Comparison of ENCODE assay signal across 37 cellular contexts in genomic region chr4:126468144-126468543, GRCh38.
"Had no signal": no experiment of that assay in that cellular context is flagged by ENCODE, and none has a peak within 500 bp of the region (broad histone marks: within the 10 kb centered on the region; RNA-seq: fewer than 3 reads in every experiment).

No MANE protein-coding gene starts in this region.

- H3K4me3 Mint-ChIP-seq: activated CD4-positive, alpha-beta memory T cell treated with anti-CD3 and anti-CD28 coated beads, Interleukin-2, amount 10 ng/mL, durations not matched to agents 7 days and 5 days; activated CD4-positive, alpha-beta T cell treated with anti-CD3 and anti-CD28 coated beads for 36 hours; activated CD4-positive, alpha-beta T cell treated with anti-CD3 and anti-CD28 coated beads, Interleukin-2, amount 10 ng/mL, durations not matched to agents 7 days and 5 days; activated CD8-positive, alpha-beta memory T cell treated with anti-CD3 and anti-CD28 coated beads, Interleukin-2, amount 10 ng/mL, durations not matched to agents 7 days and 5 days; activated CD8-positive, alpha-beta T cell treated with anti-CD3 and anti-CD28 coated beads, Interleukin-2, amount 10 ng/mL, durations not matched to agents 7 days and 5 days; activated naive CD4-positive, alpha-beta T cell treated with anti-CD3 and anti-CD28 coated beads, Interleukin-2, amount 10 ng/mL, durations not matched to agents 7 days and 5 days; activated naive CD4-positive, alpha-beta T cell treated with anti-CD3 and anti-CD28 coated beads, Interleukin-2, amount 50 U/mL, for 24 hours; activated naive CD8-positive, alpha-beta T cell; activated naive CD8-positive, alpha-beta T cell treated with anti-CD3 and anti-CD28 coated beads, Interleukin-2, amount 10 ng/mL, durations not matched to agents 7 days and 5 days; activated naive CD8-positive, alpha-beta T cell treated with anti-CD3 and anti-CD28 coated beads, Interleukin-2, amount 50 U/mL, for 24 hours; activated T-cell treated with anti-CD3 and anti-CD28 coated beads, Interleukin-2, amount 50 U/mL, for 24 hours; brain; central memory CD8-positive, alpha-beta T cell; T-helper 1 cell treated with Interleukin-12 subunit alpha and Interleukin-12 subunit beta and Interleukin-4 antibody, amounts not matched to agents 30 μg/mL and 1 μg/mL, for 36 hours; T-helper 2 cell treated with Interferon-gamma antibody and Interleukin-4, amounts not matched to agents 5 μg/mL and 100 μg/mL, for 36 hours; WTC11 had no signal

- H3K4me1 Mint-ChIP-seq: activated CD4-positive, alpha-beta memory T cell treated with anti-CD3 and anti-CD28 coated beads, Interleukin-2, amount 10 ng/mL, durations not matched to agents 7 days and 5 days; activated CD4-positive, alpha-beta T cell treated with anti-CD3 and anti-CD28 coated beads for 36 hours; activated CD4-positive, alpha-beta T cell treated with anti-CD3 and anti-CD28 coated beads, Interleukin-2, amount 10 ng/mL, durations not matched to agents 7 days and 5 days; activated CD8-positive, alpha-beta memory T cell treated with anti-CD3 and anti-CD28 coated beads, Interleukin-2, amount 10 ng/mL, durations not matched to agents 7 days and 5 days; activated naive CD4-positive, alpha-beta T cell treated with anti-CD3 and anti-CD28 coated beads, Interleukin-2, amount 10 ng/mL, durations not matched to agents 7 days and 5 days; activated naive CD4-positive, alpha-beta T cell treated with anti-CD3 and anti-CD28 coated beads, Interleukin-2, amount 50 U/mL, for 24 hours; activated naive CD8-positive, alpha-beta T cell treated with anti-CD3 and anti-CD28 coated beads, Interleukin-2, amount 10 ng/mL, durations not matched to agents 7 days and 5 days; activated naive CD8-positive, alpha-beta T cell treated with anti-CD3 and anti-CD28 coated beads, Interleukin-2, amount 50 U/mL, for 24 hours; brain; central memory CD8-positive, alpha-beta T cell had no signal

- H3K4me1 ChIP-seq: ascending aorta had no signal

- H3K9me3 ChIP-seq: ascending aorta had no signal

- DNase-seq: activated CD4-positive, alpha-beta memory T cell treated with anti-CD3 and anti-CD28 coated beads, Interleukin-2, amount 10 ng/mL, durations not matched to agents 7 days and 5 days; activated CD4-positive, alpha-beta T cell treated with anti-CD3 and anti-CD28 coated beads for 1 hour; activated CD4-positive, alpha-beta T cell treated with anti-CD3 and anti-CD28 coated beads for 36 hours; activated CD4-positive, alpha-beta T cell treated with anti-CD3 and anti-CD28 coated beads for 48 hours; activated CD4-positive, alpha-beta T cell treated with anti-CD3 and anti-CD28 coated beads, Interleukin-2, amount 10 ng/mL, durations not matched to agents 7 days and 5 days; activated CD4-positive, alpha-beta T cell treated with anti-CD3 and anti-CD28 coated beads, Interleukin-2, amount 50 U/mL, for 48 hours; activated CD4-positive, CD25-positive, alpha-beta regulatory T cell; activated CD8-positive, alpha-beta memory T cell treated with anti-CD3 and anti-CD28 coated beads for 24 hours; activated CD8-positive, alpha-beta memory T cell treated with anti-CD3 and anti-CD28 coated beads, Interleukin-2, amount 10 ng/mL, durations not matched to agents 7 days and 5 days; activated CD8-positive, alpha-beta memory T cell treated with anti-CD3 and anti-CD28 coated beads, Interleukin-2, amount 50 U/mL, for 48 hours; activated CD8-positive, alpha-beta T cell treated with anti-CD3 and anti-CD28 coated beads, Interleukin-2, amount 10 ng/mL, durations not matched to agents 7 days and 5 days; activated effector memory CD4-positive, alpha-beta T cell treated with Interleukin-2 at 50 U/mL for 16 hours; activated gamma-delta T cell; activated naive CD4-positive, alpha-beta T cell treated with anti-CD3 and anti-CD28 coated beads, Interleukin-2, amount 10 ng/mL, durations not matched to agents 7 days and 5 days; activated naive CD4-positive, alpha-beta T cell treated with Interleukin-2 at 50 U/mL for 16 hours; activated naive CD8-positive, alpha-beta T cell treated with anti-CD3 and anti-CD28 coated beads, Interleukin-2, amount 10 ng/mL, durations not matched to agents 7 days and 5 days; activated naive CD8-positive, alpha-beta T cell treated with anti-CD3 and anti-CD28 coated beads, Interleukin-2, amount 50 U/mL, for 24 hours; activated T-cell treated with anti-CD3 and anti-CD28 coated beads, Interleukin-2, amount 50 U/mL, for 24 hours; activated T-cell treated with anti-CD3 and anti-CD28 coated beads, Interleukin-2, amount 50 U/mL, for 48 hours; amygdala; anterior cingulate cortex; caudate nucleus; cerebellar nuclear complex; T-helper 2 cell; T-helper 9 cell; WERI-Rb-1 had no signal

- H3K4me3 ChIP-seq: ascending aorta, cardiac muscle cell had no signal

- ATAC-seq: activated CD4-positive, alpha-beta T cell treated with anti-CD3 and anti-CD28 coated beads for 36 hours; activated CD4-positive, CD25-positive, alpha-beta regulatory T cell treated with anti-CD3 and anti-CD28 coated beads, Interleukin-2, amount 50 U/mL, for 24 hours; activated CD8-positive, alpha-beta memory T cell treated with anti-CD3 and anti-CD28 coated beads, Interleukin-2, amount 10 ng/mL, durations not matched to agents 7 days and 5 days; activated CD8-positive, alpha-beta T cell treated with anti-CD3 and anti-CD28 coated beads, Interleukin-2, amount 10 ng/mL, durations not matched to agents 7 days and 5 days; activated naive CD8-positive, alpha-beta T cell treated with anti-CD3 and anti-CD28 coated beads, Interleukin-2, amount 50 U/mL, for 24 hours; WTC11 had no signal

- H3K27me3 Mint-ChIP-seq: activated CD4-positive, alpha-beta memory T cell treated with anti-CD3 and anti-CD28 coated beads, Interleukin-2, amount 10 ng/mL, durations not matched to agents 7 days and 5 days; activated CD4-positive, alpha-beta T cell treated with anti-CD3 and anti-CD28 coated beads for 36 hours; activated CD4-positive, alpha-beta T cell treated with anti-CD3 and anti-CD28 coated beads, Interleukin-2, amount 10 ng/mL, durations not matched to agents 7 days and 5 days; activated CD8-positive, alpha-beta memory T cell treated with anti-CD3 and anti-CD28 coated beads, Interleukin-2, amount 10 ng/mL, durations not matched to agents 7 days and 5 days; activated naive CD4-positive, alpha-beta T cell treated with anti-CD3 and anti-CD28 coated beads, Interleukin-2, amount 10 ng/mL, durations not matched to agents 7 days and 5 days; activated naive CD4-positive, alpha-beta T cell treated with anti-CD3 and anti-CD28 coated beads, Interleukin-2, amount 50 U/mL, for 24 hours; activated naive CD8-positive, alpha-beta T cell; activated naive CD8-positive, alpha-beta T cell treated with anti-CD3 and anti-CD28 coated beads, Interleukin-2, amount 10 ng/mL, durations not matched to agents 7 days and 5 days; activated naive CD8-positive, alpha-beta T cell treated with anti-CD3 and anti-CD28 coated beads, Interleukin-2, amount 50 U/mL, for 24 hours; activated T-cell treated with anti-CD3 and anti-CD28 coated beads, Interleukin-2, amount 50 U/mL, for 24 hours; brain; central memory CD8-positive, alpha-beta T cell had no signal

- H3K36me3 Mint-ChIP-seq: activated CD8-positive, alpha-beta memory T cell treated with anti-CD3 and anti-CD28 coated beads, Interleukin-2, amount 10 ng/mL, durations not matched to agents 7 days and 5 days; activated naive CD4-positive, alpha-beta T cell treated with anti-CD3 and anti-CD28 coated beads, Interleukin-2, amount 10 ng/mL, durations not matched to agents 7 days and 5 days; activated naive CD4-positive, alpha-beta T cell treated with anti-CD3 and anti-CD28 coated beads, Interleukin-2, amount 50 U/mL, for 24 hours; activated naive CD8-positive, alpha-beta T cell; activated naive CD8-positive, alpha-beta T cell treated with anti-CD3 and anti-CD28 coated beads, Interleukin-2, amount 10 ng/mL, durations not matched to agents 7 days and 5 days; brain; WTC11 had no signal

- H3K9me3 Mint-ChIP-seq: activated CD4-positive, alpha-beta memory T cell treated with anti-CD3 and anti-CD28 coated beads, Interleukin-2, amount 10 ng/mL, durations not matched to agents 7 days and 5 days; activated CD4-positive, alpha-beta T cell treated with anti-CD3 and anti-CD28 coated beads, Interleukin-2, amount 10 ng/mL, durations not matched to agents 7 days and 5 days; activated naive CD8-positive, alpha-beta T cell treated with anti-CD3 and anti-CD28 coated beads, Interleukin-2, amount 10 ng/mL, durations not matched to agents 7 days and 5 days; WTC11 had no signal

- H3K27ac Mint-ChIP-seq: activated CD4-positive, alpha-beta memory T cell treated with anti-CD3 and anti-CD28 coated beads, Interleukin-2, amount 10 ng/mL, durations not matched to agents 7 days and 5 days; activated CD4-positive, alpha-beta T cell treated with anti-CD3 and anti-CD28 coated beads for 36 hours; activated CD4-positive, alpha-beta T cell treated with anti-CD3 and anti-CD28 coated beads, Interleukin-2, amount 10 ng/mL, durations not matched to agents 7 days and 5 days; activated CD8-positive, alpha-beta memory T cell treated with anti-CD3 and anti-CD28 coated beads, Interleukin-2, amount 10 ng/mL, durations not matched to agents 7 days and 5 days; activated CD8-positive, alpha-beta T cell treated with anti-CD3 and anti-CD28 coated beads, Interleukin-2, amount 10 ng/mL, durations not matched to agents 7 days and 5 days; activated naive CD4-positive, alpha-beta T cell treated with anti-CD3 and anti-CD28 coated beads, Interleukin-2, amount 10 ng/mL, durations not matched to agents 7 days and 5 days; activated naive CD4-positive, alpha-beta T cell treated with anti-CD3 and anti-CD28 coated beads, Interleukin-2, amount 50 U/mL, for 24 hours; activated naive CD8-positive, alpha-beta T cell; activated naive CD8-positive, alpha-beta T cell treated with anti-CD3 and anti-CD28 coated beads, Interleukin-2, amount 10 ng/mL, durations not matched to agents 7 days and 5 days; activated naive CD8-positive, alpha-beta T cell treated with anti-CD3 and anti-CD28 coated beads, Interleukin-2, amount 50 U/mL, for 24 hours; activated T-cell treated with anti-CD3 and anti-CD28 coated beads, Interleukin-2, amount 50 U/mL, for 24 hours; activated T-helper 2 cell treated with anti-CD3 and anti-CD28 coated beads, Interferon-gamma antibody, Interleukin-2, Interleukin-4, amounts not matched to agents 10 μg/mL and 5 μg/mL and 100 μg/mL, durations not matched to agents 14 hours and 24 hours and 36 hours; brain; T-helper 1 cell treated with Interleukin-12 subunit alpha and Interleukin-12 subunit beta and Interleukin-4 antibody, amounts not matched to agents 30 μg/mL and 1 μg/mL, for 36 hours; T-helper 2 cell treated with Interferon-gamma antibody and Interleukin-4, amounts not matched to agents 5 μg/mL and 100 μg/mL, for 36 hours; WTC11 had no signal

- H3K36me3 ChIP-seq: ascending aorta, cardiac muscle cell, WERI-Rb-1 had no signal

- H3K27ac ChIP-seq: ascending aorta, cardiac muscle cell, WERI-Rb-1 had no signal

- H3K27me3 ChIP-seq: ascending aorta, cardiac muscle cell had no signal
